ENCODE assay signal across 11 cellular contexts in the genomic region with DNA sequence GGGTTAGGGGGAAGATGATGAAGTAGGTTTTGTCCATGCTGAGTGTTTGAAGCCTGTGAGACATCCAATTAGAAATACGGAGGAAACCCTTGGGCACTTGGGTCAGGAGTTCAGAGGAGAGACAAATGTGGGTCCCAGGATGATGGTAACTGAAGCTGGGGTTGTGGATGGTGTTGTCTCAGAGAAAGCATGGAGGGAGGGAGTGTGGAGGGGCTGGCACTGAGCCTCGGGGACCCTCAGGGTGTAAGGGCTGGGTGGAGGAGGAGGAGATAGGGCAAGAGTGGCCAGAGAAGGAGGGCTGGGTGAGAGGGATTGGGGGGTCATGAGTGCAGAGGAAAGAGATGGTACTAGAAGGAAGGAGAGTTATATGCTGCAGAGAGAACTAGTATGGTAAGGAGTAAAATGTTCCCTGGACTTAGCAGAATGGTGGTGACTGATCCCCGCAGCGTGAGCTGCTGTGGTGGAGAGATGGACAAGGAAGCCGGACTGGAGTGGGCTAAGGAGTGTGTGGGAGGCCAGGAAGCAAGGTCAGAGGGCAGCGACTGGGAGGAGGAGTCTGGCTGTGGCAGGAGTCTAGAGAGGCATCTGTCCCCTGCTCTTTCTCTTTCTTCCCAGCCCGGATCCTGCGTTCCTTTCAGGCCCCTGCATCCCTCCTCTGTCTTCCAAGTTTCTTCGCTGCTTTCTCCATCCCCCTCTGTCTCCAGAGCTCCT. TPM values are rescaled to one million over a fixed set of nuclear protein-coding genes. Genes with fewer than 3 reads are reported as not detected.
A peak's percentile ranks its signal among the peaks of the same experiment; 100 is the strongest.
DNase-seq lines count a peak whose midpoint lies in the region; ATAC-seq, FAIRE-seq and TF ChIP-seq lines count a peak whose summit lies in the region.
"Had no signal": no experiment of that assay in that cellular context is flagged by ENCODE, and none has a peak within 500 bp of the region (broad histone marks: within the 10 kb centered on the region; RNA-seq: fewer than 3 reads in every experiment).

No MANE protein-coding gene starts in this region.

- intact Hi-C loops in natural killer cell (cut with micrococcal nuclease) (no loop called here), heart left ventricle (cut with DNase I) (no loop called here), aorta (cut with DNase I) (no loop called here)

- H3K14ac ChIP-seq in trophoblast cell (ENCODE audit: low read length) = peak overlapping the region; percentile 81

- H3K79me2 ChIP-seq in trophoblast cell (ENCODE audit: control insufficient read depth, insufficient read depth, low read length, poor library complexity) = peaks cover 15% of the 10 kb centered on the region
- H3K79me2 ChIP-seq: parathyroid adenoma had no signal

- no peak overlapping the region for H3K23ac ChIP-seq in trophoblast cell (ENCODE audit: low read length)

- DNase-seq in natural killer cell treated with Interleukin-12 subunit alpha and Interleukin-12 subunit beta and Interleukin-15 and Interleukin-18, amount 100 ng/mL, for 72 hours (ENCODE audit: low spot score) = peak; percentile 25
- no peak for DNase-seq in natural killer cell
- DNase-seq in heart left ventricle = peak in 4 of 5 donors; percentile 55 to 61 (median 58)
- DNase-seq in trophoblast cell = no peak
- DNase-seq in aorta = peak; percentile 66 to 76
- DNase-seq in small intestine = no peak
- DNase-seq: NCI-H446 treated with DMSO at 0.1 percent for 48 hours, SHP77 had no signal

- peak overlapping the region; percentile 89 for H2AK5ac ChIP-seq in trophoblast cell (ENCODE audit: low read length)

- H3K27ac ChIP-seq in heart left ventricle (peak overlapping the region in 10 of 12 donors; percentile 26 to 95 (median 60)), trophoblast cell (ENCODE audit: low read depth, low read length) (peak overlapping the region; percentile 78), aorta (ENCODE audit: low read depth in 1 of 2, low read length in 2 of 2) (no peak overlapping the region), small intestine (ENCODE audit: low read depth in 1 of 2, low read length in 1 of 2) (peak overlapping the region in 1 of 2 donors; percentile 28)
- H3K27ac ChIP-seq: parathyroid adenoma had no signal

- H2BK12ac ChIP-seq in trophoblast cell (ENCODE audit: low read length) = peak overlapping the region; percentile 94

- H3K36me3 ChIP-seq in heart left ventricle = no peaks in the 10 kb centered on the region
- no peaks in the 10 kb centered on the region for H3K36me3 ChIP-seq in trophoblast cell (ENCODE audit: control insufficient read depth in 1 of 2, insufficient read depth in 2 of 2, low read length in 2 of 2)
- H3K36me3 ChIP-seq in aorta (ENCODE audit: control insufficient read depth in 1 of 2, insufficient read depth in 2 of 2, low read length in 1 of 2) = no peaks in the 10 kb centered on the region
- H3K36me3 ChIP-seq in small intestine (ENCODE audit: control insufficient read depth in 2 of 2, insufficient read depth in 2 of 2, low read length in 2 of 2) = no peaks in the 10 kb centered on the region

- H4K8ac ChIP-seq in trophoblast cell (ENCODE audit: low read depth, low read length) = peak overlapping the region; percentile 56

- peak overlapping the region; percentile 89 for H4K91ac ChIP-seq in trophoblast cell (ENCODE audit: low read depth, low read length)

- H3K27ac Mint-ChIP-seq in natural killer cell treated with Interleukin-12 subunit alpha and Interleukin-12 subunit beta and Interleukin-15 and Interleukin-18, amount 100 ng/mL, for 72 hours = no peak overlapping the region
- H3K27ac Mint-ChIP-seq in natural killer cell = no peak overlapping the region
- no peak overlapping the region for H3K27ac Mint-ChIP-seq in activated T-helper 17 cell treated with anti-CD3 and anti-CD28 coated beads, Interleukin-2, amount 50 U/mL, for 72 hours

- peak overlapping the region; percentile 13 for H2AFZ ChIP-seq in trophoblast cell (ENCODE audit: insufficient read depth, low read length, poor library complexity)
- H2AFZ ChIP-seq: parathyroid adenoma had no signal

- H3K9ac ChIP-seq in trophoblast cell (ENCODE audit: low read length) = no peak overlapping the region
- H3K9ac ChIP-seq: parathyroid adenoma had no signal

- no peaks in the 10 kb centered on the region for H3K9me3 Mint-ChIP-seq in natural killer cell treated with Interleukin-12 subunit alpha and Interleukin-12 subunit beta and Interleukin-15 and Interleukin-18, amount 100 ng/mL, for 72 hours
- H3K9me3 Mint-ChIP-seq in natural killer cell = no peaks in the 10 kb centered on the region
- H3K9me3 Mint-ChIP-seq in activated T-helper 17 cell treated with anti-CD3 and anti-CD28 coated beads, Interleukin-2, amount 50 U/mL, for 72 hours = no peaks in the 10 kb centered on the region

- peak overlapping the region; percentile 19 for H4K12ac ChIP-seq in trophoblast cell (ENCODE audit: low read depth, low read length)

- no peak overlapping the region for H3K4me3 Mint-ChIP-seq in natural killer cell treated with Interleukin-12 subunit alpha and Interleukin-12 subunit beta and Interleukin-15 and Interleukin-18, amount 100 ng/mL, for 72 hours
- no peak overlapping the region for H3K4me3 Mint-ChIP-seq in natural killer cell
- no peak overlapping the region for H3K4me3 Mint-ChIP-seq in activated T-helper 17 cell treated with anti-CD3 and anti-CD28 coated beads, Interleukin-2, amount 50 U/mL, for 72 hours

- peak overlapping the region; percentile 81 for H2BK5ac ChIP-seq in trophoblast cell (ENCODE audit: low read depth, low read length, poor library complexity)

- no peak for FAIRE-seq in small intestine (lab: Jason Lieb, UNC)

- peak overlapping the region; percentile 31 for H3K4ac ChIP-seq in trophoblast cell (ENCODE audit: low read depth, low read length)

- peaks cover 14 to 16% of the 10 kb centered on the region in 2 donors for H3K4me1 Mint-ChIP-seq in natural killer cell treated with Interleukin-12 subunit alpha and Interleukin-12 subunit beta and Interleukin-15 and Interleukin-18, amount 100 ng/mL, for 72 hours (ENCODE audit: low read depth in 2 of 2)
- peaks cover 11 to 17% of the 10 kb centered on the region in 2 donors for H3K4me1 Mint-ChIP-seq in natural killer cell
- peaks cover 7% of the 10 kb centered on the region for H3K4me1 Mint-ChIP-seq in activated T-helper 17 cell treated with anti-CD3 and anti-CD28 coated beads, Interleukin-2, amount 50 U/mL, for 72 hours

- peaks cover 66% of the 10 kb centered on the region for H3K79me1 ChIP-seq in trophoblast cell (ENCODE audit: low read length)

- H3K27me3 Mint-ChIP-seq in natural killer cell treated with Interleukin-12 subunit alpha and Interleukin-12 subunit beta and Interleukin-15 and Interleukin-18, amount 100 ng/mL, for 72 hours = peaks cover 58 to 70% of the 10 kb centered on the region in 2 donors
- H3K27me3 Mint-ChIP-seq in natural killer cell (ENCODE audit: low read depth in 2 of 2) = peaks cover 72 to 73% of the 10 kb centered on the region in 2 donors
- peaks cover 69% of the 10 kb centered on the region for H3K27me3 Mint-ChIP-seq in activated T-helper 17 cell treated with anti-CD3 and anti-CD28 coated beads, Interleukin-2, amount 50 U/mL, for 72 hours

- peak overlapping the region; percentile 84 for H2BK120ac ChIP-seq in trophoblast cell (ENCODE audit: insufficient read depth, low read length, poor library complexity)

- H3K4me3 ChIP-seq in heart left ventricle (no peak overlapping the region), trophoblast cell (ENCODE audit: low read depth, low read length) (no peak overlapping the region), aorta (ENCODE audit: low read length in 2 of 2) (no peak overlapping the region), small intestine (ENCODE audit: low read depth in 1 of 2, low read length in 2 of 2) (no peak overlapping the region)

- H3K18ac ChIP-seq in trophoblast cell (ENCODE audit: low read length) = peak overlapping the region; percentile 87

- H3K9me3 ChIP-seq in heart left ventricle (no peaks in the 10 kb centered on the region), trophoblast cell (ENCODE audit: insufficient read depth, low read depth, low read length) (no peaks in the 10 kb centered on the region), aorta (ENCODE audit: control insufficient read depth, low read length) (no peaks in the 10 kb centered on the region), small intestine (ENCODE audit: control insufficient read depth, low read depth) (no peaks in the 10 kb centered on the region)

- H3K27me3 ChIP-seq in heart left ventricle (peaks cover 0 to 49% (median 18%) of the 10 kb centered on the region in 9 donors), trophoblast cell (ENCODE audit: insufficient read depth, low read length) (no peaks in the 10 kb centered on the region), aorta (ENCODE audit: control insufficient read depth in 1 of 2, insufficient read depth in 2 of 2, low read length in 1 of 2) (no peaks in the 10 kb centered on the region), small intestine (ENCODE audit: control insufficient read depth in 2 of 2, insufficient read depth in 2 of 2, low read length in 2 of 2) (peaks cover 0 to 10% of the 10 kb centered on the region in 2 donors)

- TF ChIP-seq CTCF in natural killer cell (IDR thresholded peaks at IDR 0.05) (no peak), heart left ventricle (IDR thresholded peaks at IDR 0.05) (no peak)

- no peak for ATAC-seq in natural killer cell treated with Interleukin-12 subunit alpha and Interleukin-12 subunit beta and Interleukin-15 and Interleukin-18, amount 100 ng/mL, for 72 hours
- no peak for ATAC-seq in natural killer cell
- ATAC-seq in heart left ventricle = no peak
- ATAC-seq in aorta (ENCODE audit: low FRiP score) = no peak
- ATAC-seq in activated T-helper 17 cell treated with anti-CD3 and anti-CD28 coated beads, Interleukin-2, amount 50 U/mL, for 72 hours (replicated peaks) = no peak
- ATAC-seq in HG03342 (IDR thresholded peaks at IDR 0.05; ENCODE audit: unreplicated experiment) = no peak

- H3K4me1 ChIP-seq in heart left ventricle = peaks cover 0 to 59% (median 26%) of the 10 kb centered on the region in 12 donors
- H3K4me1 ChIP-seq in trophoblast cell (ENCODE audit: control insufficient read depth in 1 of 2, insufficient read depth in 2 of 2, low read length in 2 of 2) = peaks cover 55 to 63% of the 10 kb centered on the region in 2 experiments
- no peaks in the 10 kb centered on the region for H3K4me1 ChIP-seq in aorta (ENCODE audit: control insufficient read depth in 1 of 2, insufficient read depth in 2 of 2, low read length in 2 of 2)
- peaks cover 0 to 6% of the 10 kb centered on the region in 2 donors for H3K4me1 ChIP-seq in small intestine (ENCODE audit: control insufficient read depth in 2 of 2, insufficient read depth in 1 of 2, low read depth in 1 of 2, low read length in 1 of 2)
- H3K4me1 ChIP-seq: parathyroid adenoma had no signal

- no peak overlapping the region for H3K4me2 ChIP-seq in trophoblast cell (ENCODE audit: low read length)

- no peak for TF ChIP-seq POLR2A in heart left ventricle (IDR thresholded peaks at IDR 0.05)

- no peaks in the 10 kb centered on the region for H3K36me3 Mint-ChIP-seq in natural killer cell treated with Interleukin-12 subunit alpha and Interleukin-12 subunit beta and Interleukin-15 and Interleukin-18, amount 100 ng/mL, for 72 hours
- H3K36me3 Mint-ChIP-seq in natural killer cell = no peaks in the 10 kb centered on the region
- H3K36me3 Mint-ChIP-seq in activated T-helper 17 cell treated with anti-CD3 and anti-CD28 coated beads, Interleukin-2, amount 50 U/mL, for 72 hours (ENCODE audit: low read depth) = no peaks in the 10 kb centered on the region

- WGBS in heart left ventricle, 4 donors = 43 to 60% (median 49%) methylated on average over 9 of the region's 9 CpGs
- WGBS in trophoblast cell (ENCODE audit: extremely low coverage, insufficient coverage, insufficient read length) = no CpG with 5 or more reads among the region's 9 CpGs
- WGBS in aorta, 2 donors = 66 to 70% methylated on average over 9 of the region's 9 CpGs
- 46 to 55% (median 54%) methylated on average over 7 to 9 of the region's 9 CpGs for WGBS in small intestine, 3 donors

RNA-seq across cellular contexts. Expression of gene COL1A1, which starts 3.8 kb away (rescaled TPM):
- total RNA-seq in natural killer cell treated with Interleukin-12 subunit alpha and Interleukin-12 subunit beta and Interleukin-15 and Interleukin-18, amount 100 ng/mL, for 72 hours = 1 to 10 TPM in 1 of 2 donors, not detected in 1; 1.7 TPM
- total RNA-seq in natural killer cell (1 to 10 TPM; 2.3 to 7.5 (median 2.6) TPM), heart left ventricle (100 to 1,000 TPM in 3 of 9 donors, 10 to 100 TPM in 6; 10.2 to 897 (median 55.4) TPM), aorta (100 to 1,000 TPM; 400 to 948 TPM)
- polyA plus RNA-seq in heart left ventricle (100 to 1,000 TPM in 1 of 2 donors, 10 to 100 TPM in 1; 17.2 to 109 TPM), aorta (100 to 1,000 TPM in 1 of 2 donors, 10 to 100 TPM in 1; 70.2 to 391 TPM), small intestine (10 to 100 TPM in 1 of 3 donors, 1 to 10 TPM in 2; 2.2 to 51.6 (median 2.7) TPM)
- polyA plus RNA-seq in trophoblast cell (2013) = 548 and 582 TPM in 2 replicates
- 1 to 10 TPM in 1 of 2 donors, under 1 TPM in 1; 0.37 to 1.9 TPM for total RNA-seq in activated T-helper 17 cell treated with anti-CD3 and anti-CD28 coated beads, Interleukin-2, amount 50 U/mL, for 72 hours

RNA-seq across cellular contexts. Expression of gene SGCA, which starts 39.5 kb away (rescaled TPM):
- under 1 TPM in 1 of 2 donors, not detected in 1; 0.42 TPM for total RNA-seq in natural killer cell treated with Interleukin-12 subunit alpha and Interleukin-12 subunit beta and Interleukin-15 and Interleukin-18, amount 100 ng/mL, for 72 hours
- total RNA-seq in natural killer cell = not detected
- total RNA-seq in heart left ventricle = 100 to 1,000 TPM; 110 to 224 (median 151) TPM
- polyA plus RNA-seq in heart left ventricle = 100 to 1,000 TPM in 1 of 2 donors, 10 to 100 TPM in 1; 96.5 to 225 TPM
- not detected in 2 replicates for polyA plus RNA-seq in trophoblast cell (2013)
- 10 to 100 TPM; 91.8 to 92.7 TPM for total RNA-seq in aorta
- polyA plus RNA-seq in aorta = 100 to 1,000 TPM in 1 of 2 donors, 10 to 100 TPM in 1; 86.4 to 198 TPM
- not detected for total RNA-seq in activated T-helper 17 cell treated with anti-CD3 and anti-CD28 coated beads, Interleukin-2, amount 50 U/mL, for 72 hours
- polyA plus RNA-seq in small intestine = 1 to 10 TPM in 2 of 3 donors, not detected in 1; 5.0 to 6.2 TPM

RNA-seq across cellular contexts. Expression of gene PPP1R9B, which starts 54.8 kb away (rescaled TPM):
- total RNA-seq in natural killer cell treated with Interleukin-12 subunit alpha and Interleukin-12 subunit beta and Interleukin-15 and Interleukin-18, amount 100 ng/mL, for 72 hours = 100 to 1,000 TPM in 1 of 2 donors, 10 to 100 TPM in 1; 96.0 to 110 TPM
- total RNA-seq in natural killer cell (100 to 1,000 TPM; 124 to 162 (median 135) TPM), heart left ventricle (10 to 100 TPM; 17.0 to 55.9 (median 31.3) TPM), aorta (10 to 100 TPM; 64.4 to 99.0 TPM)
- polyA plus RNA-seq in heart left ventricle (10 to 100 TPM; 30.4 to 33.4 TPM), aorta (10 to 100 TPM; 20.3 to 26.1 TPM), small intestine (10 to 100 TPM; 14.1 to 25.7 (median 17.4) TPM)
- 23.2 and 23.4 TPM in 2 replicates for polyA plus RNA-seq in trophoblast cell (2013)
- total RNA-seq in activated T-helper 17 cell treated with anti-CD3 and anti-CD28 coated beads, Interleukin-2, amount 50 U/mL, for 72 hours = 10 to 100 TPM; 73.6 to 89.2 TPM

Comparison
In these comparisons a context has a peak if more than half of its experiments do, and no peak if none do; other contexts are left out.
1. DNase-seq: peak in natural killer cell treated with Interleukin-12 subunit alpha and Interleukin-12 subunit beta and Interleukin-15 and Interleukin-18, amount 100 ng/mL, for 72 hours (single experiment), heart left ventricle (4 of 5) and aorta (2 of 2); none in natural killer cell (single experiment), trophoblast cell (0 of 2) and small intestine (single experiment).
2. H3K27ac ChIP-seq: peak in heart left ventricle (10 of 12) and trophoblast cell (single experiment); none in aorta (0 of 2).
3. RNA of gene SGCA, which starts 39.5 kb away (total RNA-seq): 110 to 224 TPM in heart left ventricle and 91.8 to 92.7 TPM in aorta; 0.42 TPM in natural killer cell treated with Interleukin-12 subunit alpha and Interleukin-12 subunit beta and Interleukin-15 and Interleukin-18, amount 100 ng/mL, for 72 hours, not detected in activated T-helper 17 cell treated with anti-CD3 and anti-CD28 coated beads, Interleukin-2, amount 50 U/mL, for 72 hours and not detected in natural killer cell; every median in the first group is over 10 times any median in the second.